In the genomic region with DNA sequence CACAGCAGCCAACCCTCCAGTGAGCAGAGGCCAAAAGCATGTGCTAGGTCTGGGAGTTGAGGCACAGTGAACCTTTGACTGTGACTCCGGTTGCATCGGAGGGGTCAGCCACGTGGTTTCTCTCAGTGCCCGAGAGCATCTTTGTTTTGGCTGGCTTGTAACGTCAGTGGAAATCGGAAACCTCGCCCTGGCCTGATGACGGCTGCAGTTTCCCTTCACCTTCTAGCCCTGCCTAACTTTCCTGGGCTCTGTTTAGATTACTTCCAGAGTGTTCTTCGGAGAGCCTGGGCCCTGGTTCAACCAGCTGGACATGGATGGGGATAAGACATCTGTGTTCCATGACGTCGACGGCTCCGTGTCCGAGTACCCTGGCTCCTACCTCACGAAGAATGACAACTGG, we compare ENCODE assay signal across 2 cellular contexts.
A peak's percentile ranks its signal among the peaks of the same experiment; 100 is the strongest.
TF ChIP-seq lines count a peak whose summit lies in the region.

No MANE protein-coding gene starts in this region.

TF ChIP-seq in liver, 16 proteins besides CTCF, POLR2A, EP300 and RAD21:
- TF ChIP-seq, protein P1, sequence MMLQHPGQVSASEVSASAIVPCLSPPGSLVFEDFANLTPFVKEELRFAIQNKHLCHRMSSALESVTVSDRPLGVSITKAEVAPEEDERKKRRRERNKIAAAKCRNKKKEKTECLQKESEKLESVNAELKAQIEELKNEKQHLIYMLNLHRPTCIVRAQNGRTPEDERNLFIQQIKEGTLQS (IDR thresholded peaks at IDR 0.05), result no peak
- TF ChIP-seq RXRA (IDR thresholded peaks at IDR 0.05), result peak in 1 of 2 donors; percentile 5
- TF ChIP-seq JUND (IDR thresholded peaks at IDR 0.05), result no peak
- no peak for TF ChIP-seq HNF4A (conservative IDR thresholded peaks at IDR 0.05)
- no peak for TF ChIP-seq GABPA (IDR thresholded peaks at IDR 0.05 in 1 of 2, conservative IDR thresholded peaks at IDR 0.05 in 1 of 2)
- peak; percentile 51 for TF ChIP-seq NR2F2 (IDR thresholded peaks at IDR 0.05)
- TF ChIP-seq TAF1 (conservative IDR thresholded peaks at IDR 0.05), result no peak
- TF ChIP-seq, protein P2, sequence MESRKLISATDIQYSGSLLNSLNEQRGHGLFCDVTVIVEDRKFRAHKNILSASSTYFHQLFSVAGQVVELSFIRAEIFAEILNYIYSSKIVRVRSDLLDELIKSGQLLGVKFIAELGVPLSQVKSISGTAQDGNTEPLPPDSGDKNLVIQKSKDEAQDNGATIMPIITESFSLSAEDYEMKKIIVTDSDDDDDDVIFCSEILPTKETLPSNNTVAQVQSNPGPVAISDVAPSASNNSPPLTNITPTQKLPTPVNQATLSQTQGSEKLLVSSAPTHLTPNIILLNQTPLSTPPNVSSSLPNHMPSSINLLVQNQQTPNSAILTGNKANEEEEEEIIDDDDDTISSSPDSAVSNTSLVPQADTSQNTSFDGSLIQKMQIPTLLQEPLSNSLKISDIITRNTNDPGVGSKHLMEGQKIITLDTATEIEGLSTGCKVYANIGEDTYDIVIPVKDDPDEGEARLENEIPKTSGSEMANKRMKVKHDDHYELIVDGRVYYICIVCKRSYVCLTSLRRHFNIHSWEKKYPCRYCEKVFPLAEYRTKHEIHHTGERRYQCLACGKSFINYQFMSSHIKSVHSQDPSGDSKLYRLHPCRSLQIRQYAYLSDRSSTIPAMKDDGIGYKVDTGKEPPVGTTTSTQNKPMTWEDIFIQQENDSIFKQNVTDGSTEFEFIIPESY (IDR thresholded peaks at IDR 0.05), result no peak
- no peak for TF ChIP-seq SP1 (IDR thresholded peaks at IDR 0.05)

TF ChIP-seq in HepG2, 621 proteins besides CTCF, POLR2A, EP300 and RAD21:
- no peak for TF ChIP-seq KLF11 (CRISPR knock-in tag; IDR thresholded peaks at IDR 0.05)
- TF ChIP-seq ZNF30 (CRISPR knock-in tag; IDR thresholded peaks at IDR 0.05), result no peak
- TF ChIP-seq BRD4 (CRISPR knock-in tag; IDR thresholded peaks at IDR 0.05), result no peak
